Comparison of ENCODE assay signal across 13 cellular contexts in the genomic region with DNA sequence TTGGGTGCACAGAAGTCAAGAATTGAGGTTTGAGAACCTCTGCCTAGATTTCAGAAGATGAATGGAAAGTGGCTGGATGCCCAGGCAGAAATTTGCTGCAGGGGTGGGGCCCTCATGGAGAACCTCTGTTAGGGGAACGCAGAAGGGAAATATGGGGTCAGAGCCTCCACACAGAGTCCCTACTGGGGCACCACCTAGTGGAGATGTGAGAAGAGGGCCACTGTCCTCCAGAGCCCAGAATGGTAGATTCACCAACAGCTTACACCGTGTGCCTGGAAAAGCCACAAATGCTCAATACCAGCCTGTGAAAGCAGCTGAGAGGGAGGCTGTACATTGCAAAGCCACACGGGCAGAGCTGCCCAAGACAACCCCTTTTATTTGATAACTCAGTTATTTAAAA.
DNase-seq lines count a peak whose midpoint lies in the region; ATAC-seq and TF ChIP-seq lines count a peak whose summit lies in the region.
"Had no signal": no experiment of that assay in that cellular context is flagged by ENCODE, and none has a peak within 500 bp of the region (broad histone marks: within the 10 kb centered on the region; RNA-seq: fewer than 3 reads in every experiment).

No MANE protein-coding gene starts in this region.

- ATAC-seq in activated naive CD8-positive, alpha-beta T cell treated with anti-CD3 and anti-CD28 coated beads, Interleukin-2, amount 10 ng/mL, durations not matched to agents 7 days and 5 days (ENCODE audit: low read depth): no peak
- ATAC-seq in HG02759 (IDR thresholded peaks at IDR 0.05; ENCODE audit: unreplicated experiment): no peak
- no peak for ATAC-seq in GM21529 (IDR thresholded peaks at IDR 0.05; ENCODE audit: unreplicated experiment)

- H3K9ac ChIP-seq in liver (ENCODE audit: low read depth in 1 of 2, low read length in 2 of 2): no peak overlapping the region
- H3K9ac ChIP-seq: BLaER1 treated with 17β-estradiol and CSF1 and Interleukin-3, amounts not matched to agents 10 nM and 100 nM had no signal

- no peaks in the 10 kb centered on the region for H3K4me1 ChIP-seq in liver (ENCODE audit: control insufficient read depth in 4 of 4, insufficient read depth in 4 of 4, low read length in 3 of 4)

- WGBS in liver: 66% methylated on average over 3 of the region's 3 CpGs

- no peak overlapping the region for H3K27ac ChIP-seq in liver (ENCODE audit: low read depth in 1 of 2, low read length in 2 of 2)
- H3K27ac ChIP-seq: BLaER1 treated with 17β-estradiol and CSF1 and Interleukin-3, amounts not matched to agents 10 nM and 100 nM; epithelial cell of prostate; PC-9 had no signal

- TF ChIP-seq CTCF in liver (IDR thresholded peaks at IDR 0.05; ENCODE audit: low read depth, low read length, missing input control): peak; percentile 26

- H3K9me3 Mint-ChIP-seq in activated CD4-positive, alpha-beta memory T cell treated with anti-CD3 and anti-CD28 coated beads for 36 hours: no peaks in the 10 kb centered on the region
- H3K9me3 Mint-ChIP-seq in activated CD4-positive, alpha-beta memory T cell treated with anti-CD3 and anti-CD28 coated beads, Interleukin-2, amount 10 ng/mL, durations not matched to agents 7 days and 5 days: no peaks in the 10 kb centered on the region
- H3K9me3 Mint-ChIP-seq in activated naive CD8-positive, alpha-beta T cell treated with anti-CD3 and anti-CD28 coated beads, Interleukin-2, amount 10 ng/mL, durations not matched to agents 7 days and 5 days: peaks cover 6% of the 10 kb centered on the region

- POLR2A ChIA-PET in activated CD4-positive, alpha-beta memory T cell treated with anti-CD3 and anti-CD28 coated beads for 36 hours (lab: Charles Lee): no interaction called here
- POLR2A ChIA-PET in activated CD4-positive, alpha-beta memory T cell treated with anti-CD3 and anti-CD28 coated beads, Interleukin-2, amount 10 ng/mL, durations not matched to agents 7 days and 5 days (lab: Charles Lee): no interaction called here
- POLR2A ChIA-PET in activated naive CD8-positive, alpha-beta T cell treated with anti-CD3 and anti-CD28 coated beads, Interleukin-2, amount 10 ng/mL, durations not matched to agents 7 days and 5 days (lab: Charles Lee): no interaction called here

- H3K27me3 Mint-ChIP-seq in activated CD4-positive, alpha-beta memory T cell treated with anti-CD3 and anti-CD28 coated beads for 36 hours: peaks cover 2% of the 10 kb centered on the region
- H3K27me3 Mint-ChIP-seq in activated CD4-positive, alpha-beta memory T cell treated with anti-CD3 and anti-CD28 coated beads, Interleukin-2, amount 10 ng/mL, durations not matched to agents 7 days and 5 days: peaks cover 3% of the 10 kb centered on the region
- H3K27me3 Mint-ChIP-seq in activated naive CD8-positive, alpha-beta T cell treated with anti-CD3 and anti-CD28 coated beads, Interleukin-2, amount 10 ng/mL, durations not matched to agents 7 days and 5 days: peaks cover 2% of the 10 kb centered on the region
- H3K27me3 Mint-ChIP-seq: progenitor cell of endocrine pancreas had no signal

- peak; percentile 10 for DNase-seq in activated CD4-positive, alpha-beta memory T cell treated with anti-CD3 and anti-CD28 coated beads for 36 hours
- DNase-seq in activated CD4-positive, alpha-beta memory T cell treated with anti-CD3 and anti-CD28 coated beads, Interleukin-2, amount 10 ng/mL, durations not matched to agents 7 days and 5 days: no peak
- DNase-seq in H4 (ENCODE audit: low spot score): peak; percentile 9
- peak; percentile 25 for DNase-seq in activated naive CD8-positive, alpha-beta T cell treated with anti-CD3 and anti-CD28 coated beads, Interleukin-2, amount 10 ng/mL, durations not matched to agents 7 days and 5 days
- no peak for DNase-seq in activated gamma-delta T cell treated with Interleukin-2 at 50 U/mL for 16 hours
- DNase-seq: NCI-H1105 treated with DMSO at 0.1 percent for 48 hours, PC-9 had no signal

- no peaks in the 10 kb centered on the region for H3K27me3 ChIP-seq in liver (ENCODE audit: control insufficient read depth in 4 of 4, insufficient read depth in 4 of 4, low read length in 3 of 4)
- H3K27me3 ChIP-seq: BLaER1 treated with 17β-estradiol and CSF1 and Interleukin-3, amounts not matched to agents 10 nM and 100 nM had no signal

- no peak overlapping the region for H3K27ac Mint-ChIP-seq in activated CD4-positive, alpha-beta memory T cell treated with anti-CD3 and anti-CD28 coated beads for 36 hours
- H3K27ac Mint-ChIP-seq in activated CD4-positive, alpha-beta memory T cell treated with anti-CD3 and anti-CD28 coated beads, Interleukin-2, amount 10 ng/mL, durations not matched to agents 7 days and 5 days: no peak overlapping the region
- H3K27ac Mint-ChIP-seq in activated naive CD8-positive, alpha-beta T cell treated with anti-CD3 and anti-CD28 coated beads, Interleukin-2, amount 10 ng/mL, durations not matched to agents 7 days and 5 days: no peak overlapping the region
- H3K27ac Mint-ChIP-seq: progenitor cell of endocrine pancreas had no signal

- no peak overlapping the region for H3K4me3 ChIP-seq in liver (ENCODE audit: low read depth in 1 of 3, low read length in 3 of 3)
- H3K4me3 ChIP-seq: BLaER1 treated with 17β-estradiol and CSF1 and Interleukin-3, amounts not matched to agents 10 nM and 100 nM; PC-9 had no signal

- no peaks in the 10 kb centered on the region for H3K4me1 Mint-ChIP-seq in activated CD4-positive, alpha-beta memory T cell treated with anti-CD3 and anti-CD28 coated beads for 36 hours (ENCODE audit: low read depth)
- no peaks in the 10 kb centered on the region for H3K4me1 Mint-ChIP-seq in activated CD4-positive, alpha-beta memory T cell treated with anti-CD3 and anti-CD28 coated beads, Interleukin-2, amount 10 ng/mL, durations not matched to agents 7 days and 5 days
- no peaks in the 10 kb centered on the region for H3K4me1 Mint-ChIP-seq in activated naive CD8-positive, alpha-beta T cell treated with anti-CD3 and anti-CD28 coated beads, Interleukin-2, amount 10 ng/mL, durations not matched to agents 7 days and 5 days

- H3K36me3 Mint-ChIP-seq in activated CD4-positive, alpha-beta memory T cell treated with anti-CD3 and anti-CD28 coated beads for 36 hours: no peaks in the 10 kb centered on the region
- no peaks in the 10 kb centered on the region for H3K36me3 Mint-ChIP-seq in activated CD4-positive, alpha-beta memory T cell treated with anti-CD3 and anti-CD28 coated beads, Interleukin-2, amount 10 ng/mL, durations not matched to agents 7 days and 5 days (ENCODE audit: low read depth)
- H3K36me3 Mint-ChIP-seq in activated naive CD8-positive, alpha-beta T cell treated with anti-CD3 and anti-CD28 coated beads, Interleukin-2, amount 10 ng/mL, durations not matched to agents 7 days and 5 days: no peaks in the 10 kb centered on the region

- peak; percentile 46 to 70 for TF ChIP-seq RAD21 in liver (IDR thresholded peaks at IDR 0.05)

- no peaks in the 10 kb centered on the region for H3K36me3 ChIP-seq in liver (ENCODE audit: control insufficient read depth in 4 of 4, insufficient read depth in 3 of 4, low read depth in 1 of 4, low read length in 3 of 4)
- H3K36me3 ChIP-seq: BLaER1 treated with 17β-estradiol and CSF1 and Interleukin-3, amounts not matched to agents 10 nM and 100 nM had no signal

- CTCF ChIA-PET in activated CD4-positive, alpha-beta memory T cell treated with anti-CD3 and anti-CD28 coated beads for 36 hours (lab: Charles Lee): interaction anchor here (0.7 kb wide), 1 partner anchor 10 kb away, joined by 3 read pairs; no protein-coding TSS in a partner anchor
- CTCF ChIA-PET in activated CD4-positive, alpha-beta memory T cell treated with anti-CD3 and anti-CD28 coated beads, Interleukin-2, amount 10 ng/mL, durations not matched to agents 7 days and 5 days (lab: Charles Lee): no interaction called here

- H3K4me3 Mint-ChIP-seq in activated CD4-positive, alpha-beta memory T cell treated with anti-CD3 and anti-CD28 coated beads for 36 hours: no peak overlapping the region
- no peak overlapping the region for H3K4me3 Mint-ChIP-seq in activated CD4-positive, alpha-beta memory T cell treated with anti-CD3 and anti-CD28 coated beads, Interleukin-2, amount 10 ng/mL, durations not matched to agents 7 days and 5 days
- H3K4me3 Mint-ChIP-seq in activated naive CD8-positive, alpha-beta T cell treated with anti-CD3 and anti-CD28 coated beads, Interleukin-2, amount 10 ng/mL, durations not matched to agents 7 days and 5 days: no peak overlapping the region

- intact Hi-C loops in activated CD4-positive, alpha-beta memory T cell treated with anti-CD3 and anti-CD28 coated beads for 36 hours (cut with micrococcal nuclease): loop anchor here (10.0 kb wide), 1 partner anchor 480 kb away; no protein-coding TSS in a partner anchor

- H3K9me3 ChIP-seq in liver (ENCODE audit: control insufficient read depth in 4 of 4, low read length in 3 of 4): no peaks in the 10 kb centered on the region

TF ChIP-seq in liver, 16 proteins besides CTCF, POLR2A, EP300 and RAD21 (continues in another document):
- TF ChIP-seq HNF4A (conservative IDR thresholded peaks at IDR 0.05) (no peak), FOXA1 (IDR thresholded peaks at IDR 0.05) (no peak), GABPA (IDR thresholded peaks at IDR 0.05 in 1 of 2, conservative IDR thresholded peaks at IDR 0.05 in 1 of 2) (no peak)
- TF ChIP-seq, protein P1, sequence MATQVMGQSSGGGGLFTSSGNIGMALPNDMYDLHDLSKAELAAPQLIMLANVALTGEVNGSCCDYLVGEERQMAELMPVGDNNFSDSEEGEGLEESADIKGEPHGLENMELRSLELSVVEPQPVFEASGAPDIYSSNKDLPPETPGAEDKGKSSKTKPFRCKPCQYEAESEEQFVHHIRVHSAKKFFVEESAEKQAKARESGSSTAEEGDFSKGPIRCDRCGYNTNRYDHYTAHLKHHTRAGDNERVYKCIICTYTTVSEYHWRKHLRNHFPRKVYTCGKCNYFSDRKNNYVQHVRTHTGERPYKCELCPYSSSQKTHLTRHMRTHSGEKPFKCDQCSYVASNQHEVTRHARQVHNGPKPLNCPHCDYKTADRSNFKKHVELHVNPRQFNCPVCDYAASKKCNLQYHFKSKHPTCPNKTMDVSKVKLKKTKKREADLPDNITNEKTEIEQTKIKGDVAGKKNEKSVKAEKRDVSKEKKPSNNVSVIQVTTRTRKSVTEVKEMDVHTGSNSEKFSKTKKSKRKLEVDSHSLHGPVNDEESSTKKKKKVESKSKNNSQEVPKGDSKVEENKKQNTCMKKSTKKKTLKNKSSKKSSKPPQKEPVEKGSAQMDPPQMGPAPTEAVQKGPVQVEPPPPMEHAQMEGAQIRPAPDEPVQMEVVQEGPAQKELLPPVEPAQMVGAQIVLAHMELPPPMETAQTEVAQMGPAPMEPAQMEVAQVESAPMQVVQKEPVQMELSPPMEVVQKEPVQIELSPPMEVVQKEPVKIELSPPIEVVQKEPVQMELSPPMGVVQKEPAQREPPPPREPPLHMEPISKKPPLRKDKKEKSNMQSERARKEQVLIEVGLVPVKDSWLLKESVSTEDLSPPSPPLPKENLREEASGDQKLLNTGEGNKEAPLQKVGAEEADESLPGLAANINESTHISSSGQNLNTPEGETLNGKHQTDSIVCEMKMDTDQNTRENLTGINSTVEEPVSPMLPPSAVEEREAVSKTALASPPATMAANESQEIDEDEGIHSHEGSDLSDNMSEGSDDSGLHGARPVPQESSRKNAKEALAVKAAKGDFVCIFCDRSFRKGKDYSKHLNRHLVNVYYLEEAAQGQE (IDR thresholded peaks at IDR 0.05): no peak

Comparison
In these comparisons a context has a peak if more than half of its experiments do, and no peak if none do; other contexts are left out.
1. DNase-seq: peak in activated CD4-positive, alpha-beta memory T cell treated with anti-CD3 and anti-CD28 coated beads for 36 hours (single experiment), H4 (single experiment) and activated naive CD8-positive, alpha-beta T cell treated with anti-CD3 and anti-CD28 coated beads, Interleukin-2, amount 10 ng/mL, durations not matched to agents 7 days and 5 days (single experiment); none in activated CD4-positive, alpha-beta memory T cell treated with anti-CD3 and anti-CD28 coated beads, Interleukin-2, amount 10 ng/mL, durations not matched to agents 7 days and 5 days (single experiment) and activated gamma-delta T cell treated with Interleukin-2 at 50 U/mL for 16 hours (single experiment).